Comparison of ENCODE assay signal across 8 cellular contexts in genomic region chr2:201780674-201781582, GRCh38. TPM values are rescaled to one million over a fixed set of nuclear protein-coding genes. Genes with fewer than 3 reads are reported as not detected.
DNase-seq lines count a peak whose midpoint lies in the region; ATAC-seq lines count a peak whose summit lies in the region.

ALS2 (minus strand) TSS chr2:201780933; CDS start chr2:201768885, 12,048 bp downstream.

- no peaks in the 10 kb centered on the region for H3K9me3 Mint-ChIP-seq in activated T-helper 1 cell treated with anti-CD3 and anti-CD28 coated beads, Interleukin-12 subunit alpha, Interleukin-12 subunit beta, Interleukin-2, Interleukin-4 antibody, amounts not matched to agents 30 ng/mL and 10 ng/mL and 1 ng/mL, durations not matched to agents 14 hours and 24 hours and 36 hours
- no peaks in the 10 kb centered on the region for H3K9me3 Mint-ChIP-seq in naive B cell
- H3K9me3 Mint-ChIP-seq in stimulated activated memory B cell treated with anti-CD40 and anti-IgM and Interleukin-4, amounts not matched to agents 10 μg/mL and 1 μg/mL and 100 μg/mL, for 72 hours = no peaks in the 10 kb centered on the region

- H3K36me3 Mint-ChIP-seq in activated T-helper 1 cell treated with anti-CD3 and anti-CD28 coated beads, Interleukin-12 subunit alpha, Interleukin-12 subunit beta, Interleukin-2, Interleukin-4 antibody, amounts not matched to agents 30 ng/mL and 10 ng/mL and 1 ng/mL, durations not matched to agents 14 hours and 24 hours and 36 hours (ENCODE audit: low read depth) = no peaks in the 10 kb centered on the region
- H3K36me3 Mint-ChIP-seq in naive B cell = no peaks in the 10 kb centered on the region
- no peaks in the 10 kb centered on the region for H3K36me3 Mint-ChIP-seq in stimulated activated memory B cell treated with anti-CD40 and anti-IgM and Interleukin-4, amounts not matched to agents 10 μg/mL and 1 μg/mL and 100 μg/mL, for 72 hours

- peak within 1 kb of the TSS; percentile 69 for H3K9ac ChIP-seq in Karpas-422 (ENCODE audit: low read length)

- H3K27ac Mint-ChIP-seq in activated T-helper 1 cell treated with anti-CD3 and anti-CD28 coated beads, Interleukin-12 subunit alpha, Interleukin-12 subunit beta, Interleukin-2, Interleukin-4 antibody, amounts not matched to agents 30 ng/mL and 10 ng/mL and 1 ng/mL, durations not matched to agents 14 hours and 24 hours and 36 hours = peak within 1 kb of the TSS; percentile 92
- peak within 1 kb of the TSS; percentile 96 to 100 (median 98) for H3K27ac Mint-ChIP-seq in naive B cell
- peak within 1 kb of the TSS; percentile 90 for H3K27ac Mint-ChIP-seq in stimulated activated memory B cell treated with anti-CD40 and anti-IgM and Interleukin-4, amounts not matched to agents 10 μg/mL and 1 μg/mL and 100 μg/mL, for 72 hours

- peak within 1 kb of the TSS; percentile 50 for H3K27ac ChIP-seq in Karpas-422 (ENCODE audit: low read length)

- H3K9me3 ChIP-seq in Karpas-422 (ENCODE audit: low read length) = no peaks in the 10 kb centered on the region

- peak within 1 kb of the TSS; percentile 87 for H3K4me3 ChIP-seq in Karpas-422 (ENCODE audit: low read length)

- no peaks in the 10 kb centered on the region for H3K36me3 ChIP-seq in Karpas-422 (ENCODE audit: insufficient read depth, low read length)

- peaks cover 21% of the 10 kb centered on the region for H3K4me1 ChIP-seq in Karpas-422 (ENCODE audit: low read length)

- peak within 1 kb of the TSS; percentile 91 for H3K4me2 ChIP-seq in Karpas-422 (ENCODE audit: low read depth, low read length, poor library complexity, severe bottlenecking)

- H3K79me2 ChIP-seq in Karpas-422 (ENCODE audit: low read length) = no peaks in the 10 kb centered on the region

- peaks cover 24% of the 10 kb centered on the region for H3K27me3 Mint-ChIP-seq in activated T-helper 1 cell treated with anti-CD3 and anti-CD28 coated beads, Interleukin-12 subunit alpha, Interleukin-12 subunit beta, Interleukin-2, Interleukin-4 antibody, amounts not matched to agents 30 ng/mL and 10 ng/mL and 1 ng/mL, durations not matched to agents 14 hours and 24 hours and 36 hours (ENCODE audit: insufficient read depth)
- peaks cover 6 to 12% (median 11%) of the 10 kb centered on the region in 3 donors for H3K27me3 Mint-ChIP-seq in naive B cell
- H3K27me3 Mint-ChIP-seq in stimulated activated memory B cell treated with anti-CD40 and anti-IgM and Interleukin-4, amounts not matched to agents 10 μg/mL and 1 μg/mL and 100 μg/mL, for 72 hours = peaks cover 7% of the 10 kb centered on the region

- H3K9me2 ChIP-seq in Karpas-422 (replicated peaks; ENCODE audit: insufficient read depth, low read length) = no peaks in the 10 kb centered on the region

- ATAC-seq in GM21825 (IDR thresholded peaks at IDR 0.05; ENCODE audit: unreplicated experiment) (peak; percentile 97), naive B cell (ENCODE audit: low read depth in 2 of 2) (peak; percentile 90)
- peak; percentile 98 for ATAC-seq in stimulated activated memory B cell treated with anti-CD40 and anti-IgM and Interleukin-4, amounts not matched to agents 10 μg/mL and 1 μg/mL and 100 μg/mL, for 72 hours

- peak within 1 kb of the TSS; percentile 95 for H3K4me3 Mint-ChIP-seq in activated T-helper 1 cell treated with anti-CD3 and anti-CD28 coated beads, Interleukin-12 subunit alpha, Interleukin-12 subunit beta, Interleukin-2, Interleukin-4 antibody, amounts not matched to agents 30 ng/mL and 10 ng/mL and 1 ng/mL, durations not matched to agents 14 hours and 24 hours and 36 hours
- H3K4me3 Mint-ChIP-seq in naive B cell = peak within 1 kb of the TSS; percentile 94 to 100 (median 98)
- H3K4me3 Mint-ChIP-seq in stimulated activated memory B cell treated with anti-CD40 and anti-IgM and Interleukin-4, amounts not matched to agents 10 μg/mL and 1 μg/mL and 100 μg/mL, for 72 hours = peak within 1 kb of the TSS; percentile 94

- peak within 1 kb of the TSS; percentile 81 for H2AFZ ChIP-seq in Karpas-422 (ENCODE audit: low read length)

- peaks cover 31% of the 10 kb centered on the region for H3K4me1 Mint-ChIP-seq in activated T-helper 1 cell treated with anti-CD3 and anti-CD28 coated beads, Interleukin-12 subunit alpha, Interleukin-12 subunit beta, Interleukin-2, Interleukin-4 antibody, amounts not matched to agents 30 ng/mL and 10 ng/mL and 1 ng/mL, durations not matched to agents 14 hours and 24 hours and 36 hours (ENCODE audit: low read depth)
- H3K4me1 Mint-ChIP-seq in naive B cell = peaks cover 14 to 22% (median 17%) of the 10 kb centered on the region in 3 donors
- H3K4me1 Mint-ChIP-seq in stimulated activated memory B cell treated with anti-CD40 and anti-IgM and Interleukin-4, amounts not matched to agents 10 μg/mL and 1 μg/mL and 100 μg/mL, for 72 hours = peaks cover 13% of the 10 kb centered on the region

- no peaks in the 10 kb centered on the region for H4K20me1 ChIP-seq in Karpas-422 (ENCODE audit: insufficient read depth, low read depth, low read length)

- intact Hi-C loops in activated T-helper 1 cell treated with anti-CD3 and anti-CD28 coated beads, Interleukin-12 subunit alpha, Interleukin-12 subunit beta, Interleukin-2, Interleukin-4 antibody, amounts not matched to agents 30 ng/mL and 10 ng/mL and 1 ng/mL, durations not matched to agents 14 hours and 24 hours and 36 hours (cut with micrococcal nuclease) = loop anchor here (1.0 to 5.0 kb wide), 14 partner anchors 139 to 1930 kb away; partner anchors contain the start of genes BMPR2, C2orf69, CARF and CASP10

- DNase-seq in DMS79 treated with DMSO at 0.1 percent for 48 hours (lab: John Stamatoyannopoulos, UW) = peak; percentile 99
- peak; percentile 96 for DNase-seq in Karpas-422
- peak; percentile 98 for DNase-seq in RKO (ENCODE audit: low spot score)
- peak; percentile 92 for DNase-seq in activated T-helper 1 cell treated with anti-CD3 and anti-CD28 coated beads, Interleukin-12 subunit alpha, Interleukin-12 subunit beta, Interleukin-2, Interleukin-4 antibody, amounts not matched to agents 30 ng/mL and 10 ng/mL and 1 ng/mL, durations not matched to agents 14 hours and 24 hours and 36 hours (ENCODE audit: low spot score)
- DNase-seq in fibroblast of gingiva (ENCODE audit: low read depth) = peak; percentile 99
- peak; percentile 96 for DNase-seq in naive B cell

- H3K27me3 ChIP-seq in Karpas-422 (ENCODE audit: low read length) = no peaks in the 10 kb centered on the region

RNA-seq across cellular contexts. Expression of gene ALS2, which starts in this region (rescaled TPM):
- 13.9 and 21.4 TPM in 2 replicates for total RNA-seq in Karpas-422 (2014; rRNA removed; shearing (Covaris generic); ENCODE audit: low replicate concordance)
- 11.7 and 12.7 TPM in 2 replicates for total RNA-seq in activated T-helper 1 cell treated with anti-CD3 and anti-CD28 coated beads, Interleukin-12 subunit alpha, Interleukin-12 subunit beta, Interleukin-2, Interleukin-4 antibody, amounts not matched to agents 30 ng/mL and 10 ng/mL and 1 ng/mL, durations not matched to agents 14 hours and 24 hours and 36 hours
- polyA plus RNA-seq in naive B cell (ENCODE audit: low read depth in 6 of 6) = 1 to 10 TPM; 2.4 to 4.6 (median 4.0) TPM

Comparison
In these comparisons a context has a peak if more than half of its experiments do, and no peak if none do; other contexts are left out.
1. Peak in every context shown above with its lines: DNase-seq, ATAC-seq, H3K4me3 ChIP-seq and H3K27ac ChIP-seq.